In genomic region chr10:73873843-73874215, GRCh38 we compare ENCODE assay signal across 10 cellular contexts. TPM values are rescaled to one million over a fixed set of nuclear protein-coding genes. Genes with fewer than 3 reads are reported as not detected.
DNase-seq lines count a peak whose midpoint lies in the region; ATAC-seq, FAIRE-seq and TF ChIP-seq lines count a peak whose summit lies in the region.
"Had no signal": no experiment of that assay in that cellular context is flagged by ENCODE, and none has a peak within 500 bp of the region (broad histone marks: within the 10 kb centered on the region; RNA-seq: fewer than 3 reads in every experiment).

No MANE protein-coding gene starts in this region.

- no peaks in the 10 kb centered on the region for H3K9me3 ChIP-seq in CD4-positive, CD25-positive, alpha-beta regulatory T cell (ENCODE audit: control insufficient read depth in 2 of 2, low read length in 2 of 2)
- no peaks in the 10 kb centered on the region for H3K9me3 ChIP-seq in kidney (ENCODE audit: control insufficient read depth in 1 of 2, low read length in 2 of 2)

- intact Hi-C loops in kidney (cut with DNase I): no loop called here

- no peaks in the 10 kb centered on the region for H3K9me3 Mint-ChIP-seq in CD4-positive, CD25-positive, alpha-beta regulatory T cell
- H3K9me3 Mint-ChIP-seq in HFFc6: no peaks in the 10 kb centered on the region
- H3K9me3 Mint-ChIP-seq: IgD-negative memory B cell, nephron had no signal

- peak in 2 of 3 donors; percentile 13 to 20 for DNase-seq in CD4-positive, CD25-positive, alpha-beta regulatory T cell
- DNase-seq in H7 (no peak), kidney (peak; percentile 86), SHP77 (lab: John Stamatoyannopoulos, UW) (no peak), HFFc6 (no peak), EL (no peak)
- peak; percentile 24 for DNase-seq in activated naive CD4-positive, alpha-beta T cell treated with Interleukin-2 at 50 U/mL for 16 hours

- peak overlapping the region; percentile 23 for H3K27ac ChIP-seq in CD4-positive, CD25-positive, alpha-beta regulatory T cell (ENCODE audit: insufficient read depth, low read length, poor library complexity, severe bottlenecking)
- H3K27ac ChIP-seq in kidney (ENCODE audit: low read depth in 2 of 2, low read length in 2 of 2) (no peak overlapping the region), urinary bladder (ENCODE audit: low read depth) (no peak overlapping the region)

- WGBS in urinary bladder: under 1% methylated on average over 38 of the region's 39 CpGs

- H3K27me3 ChIP-seq in CD4-positive, CD25-positive, alpha-beta regulatory T cell (ENCODE audit: control insufficient read depth, insufficient read depth, low read length): no peaks in the 10 kb centered on the region
- no peaks in the 10 kb centered on the region for H3K27me3 ChIP-seq in H7 (ENCODE audit: control insufficient read depth, insufficient read depth, low read length)

- peak overlapping the region in 2 of 4 donors; percentile 61 to 77 for H3K4me3 Mint-ChIP-seq in CD4-positive, CD25-positive, alpha-beta regulatory T cell
- H3K4me3 Mint-ChIP-seq in HFFc6: no peak overlapping the region

- no peak overlapping the region for H3K27ac Mint-ChIP-seq in CD4-positive, CD25-positive, alpha-beta regulatory T cell
- H3K27ac Mint-ChIP-seq in HFFc6: no peak overlapping the region

- no peaks in the 10 kb centered on the region for H3K27me3 Mint-ChIP-seq in CD4-positive, CD25-positive, alpha-beta regulatory T cell
- no peaks in the 10 kb centered on the region; the same call in 1 of the 2 replicates for H3K27me3 Mint-ChIP-seq in HFFc6 (ENCODE audit: insufficient read depth)
- H3K27me3 Mint-ChIP-seq: IgD-negative memory B cell had no signal

- no peak for TF ChIP-seq CTCF in kidney (IDR thresholded peaks at IDR 0.05; ENCODE audit: borderline replicate concordance, extremely low read depth, insufficient read depth)
- TF ChIP-seq CTCF in HFFc6 (IDR thresholded peaks at IDR 0.05): no peak

- H3K4me1 Mint-ChIP-seq in CD4-positive, CD25-positive, alpha-beta regulatory T cell: peaks cover 5 to 66% (median 41%) of the 10 kb centered on the region in 4 donors
- H3K4me1 Mint-ChIP-seq in HFFc6 (ENCODE audit: low read depth): peaks cover 45% of the 10 kb centered on the region

- H3K36me3 ChIP-seq in CD4-positive, CD25-positive, alpha-beta regulatory T cell (ENCODE audit: control insufficient read depth, insufficient read depth, low read length): peaks cover 15% of the 10 kb centered on the region
- peaks cover 11% of the 10 kb centered on the region for H3K36me3 ChIP-seq in H7 (replicated peaks; ENCODE audit: control insufficient read depth, insufficient read depth, low read length)
- peaks cover 0 to 8% of the 10 kb centered on the region in 2 donors for H3K36me3 ChIP-seq in kidney (ENCODE audit: control insufficient read depth in 1 of 2, insufficient read depth in 2 of 2, low read length in 2 of 2)
- no peaks in the 10 kb centered on the region for H3K36me3 ChIP-seq in urinary bladder (ENCODE audit: insufficient read depth)

- peaks cover 21% of the 10 kb centered on the region for H3K36me3 Mint-ChIP-seq in CD4-positive, CD25-positive, alpha-beta regulatory T cell
- H3K36me3 Mint-ChIP-seq in HFFc6 (ENCODE audit: low read depth): peaks cover 19% of the 10 kb centered on the region

- no peak for FAIRE-seq in kidney (lab: Jason Lieb, UNC)

- H3K9ac ChIP-seq in kidney (ENCODE audit: low read length in 2 of 2): no peak overlapping the region

- H3K4me3 ChIP-seq in CD4-positive, CD25-positive, alpha-beta regulatory T cell (ENCODE audit: low read depth, low read length): no peak overlapping the region
- H3K4me3 ChIP-seq in H7 (ENCODE audit: insufficient read depth, low read depth, low read length) (peak overlapping the region; percentile 77), kidney (ENCODE audit: low read length in 2 of 2) (no peak overlapping the region), urinary bladder (ENCODE audit: low read depth, low read length) (peak overlapping the region; percentile 92)

- no peak for ATAC-seq in CD4-positive, CD25-positive, alpha-beta regulatory T cell (ENCODE audit: low read depth in 2 of 2)

- H3K4me1 ChIP-seq in CD4-positive, CD25-positive, alpha-beta regulatory T cell (ENCODE audit: control insufficient read depth, insufficient read depth, low read length, poor library complexity, severe bottlenecking): peaks cover 53% of the 10 kb centered on the region
- H3K4me1 ChIP-seq in kidney (ENCODE audit: control insufficient read depth in 1 of 2, insufficient read depth in 1 of 2, low read depth in 1 of 2, low read length in 2 of 2) (peaks cover 0 to 11% of the 10 kb centered on the region in 2 donors), urinary bladder (ENCODE audit: insufficient read depth) (no peaks in the 10 kb centered on the region)

RNA-seq across cellular contexts. Expression of gene CAMK2G, which starts 0.5 kb away (rescaled TPM):
- 58.8 TPM for total RNA-seq in CD4-positive, CD25-positive, alpha-beta regulatory T cell
- polyA plus RNA-seq in CD4-positive, CD25-positive, alpha-beta regulatory T cell: 1 to 10 TPM; 4.3 to 5.3 (median 4.7) TPM
- 26.6 and 35.9 TPM in 2 replicates for total RNA-seq in H7 (2014; rRNA removed; shearing (Covaris generic))
- total RNA-seq in kidney (29.1 TPM), urinary bladder (40.3 TPM)
- polyA plus RNA-seq in kidney (ENCODE audit: insufficient read depth, low read depth, low replicate concordance) (21.0 TPM), urinary bladder (115 TPM)
- total RNA-seq in HFFc6 (2021; fragmentation: NEBNext Ultra II Directional; extraction: Animal tissue kit (Norgen Biotek cat#: 25700)): 10 to 100 TPM; 24.6 to 33.1 (median 28.1) TPM

RNA-seq across cellular contexts. Expression of gene PLAU, which starts 37.1 kb away (rescaled TPM):
- 0.35 TPM for total RNA-seq in CD4-positive, CD25-positive, alpha-beta regulatory T cell
- not detected for polyA plus RNA-seq in CD4-positive, CD25-positive, alpha-beta regulatory T cell
- 25.4 and 29.5 TPM in 2 replicates for total RNA-seq in H7 (2014; rRNA removed; shearing (Covaris generic))
- 40.8 TPM for total RNA-seq in kidney
- 82.5 TPM for polyA plus RNA-seq in kidney (ENCODE audit: insufficient read depth, low read depth, low replicate concordance)
- total RNA-seq in urinary bladder: 9.5 TPM
- polyA plus RNA-seq in urinary bladder: 10.0 TPM
- 10 to 100 TPM; 14.0 to 25.5 (median 24.0) TPM for total RNA-seq in HFFc6 (2021; fragmentation: NEBNext Ultra II Directional; extraction: Animal tissue kit (Norgen Biotek cat#: 25700))
- polyA plus RNA-seq: IgD-negative memory B cell had no signal

Comparison
In these comparisons a context has a peak if more than half of its experiments do, and no peak if none do; other contexts are left out.
1. DNase-seq: peak in CD4-positive, CD25-positive, alpha-beta regulatory T cell (2 of 3), activated naive CD4-positive, alpha-beta T cell treated with Interleukin-2 at 50 U/mL for 16 hours (single experiment) and kidney (single experiment); none in H7 (single experiment), SHP77 (0 of 2), HFFc6 (single experiment) and EL (single experiment).
2. H3K4me3 ChIP-seq: peak in H7 (single experiment) and urinary bladder (single experiment); none in CD4-positive, CD25-positive, alpha-beta regulatory T cell (single experiment) and kidney (0 of 2).